ENCODE assay signal across 1 cellular context in genomic region chr16:20879175-20880053, GRCh38.
TF ChIP-seq lines count a peak whose summit lies in the region.

No MANE protein-coding gene starts in this region.

TF ChIP-seq in HCT116, 20 proteins besides CTCF, POLR2A, EP300 and RAD21 (continued from another document):
- TF ChIP-seq SIN3A (IDR thresholded peaks at IDR 0.05; ENCODE audit: low read depth): 0 out of 2 replicates have a peak, but pooled peaks have one; percentile 30
